18 cellular contexts compared by ENCODE assay signal in genomic region chr11:85310479-85310878, GRCh38.
DNase-seq lines count a peak whose midpoint lies in the region; TF ChIP-seq lines count a peak whose summit lies in the region.
"Had no signal": no experiment of that assay in that cellular context is flagged by ENCODE, and none has a peak within 500 bp of the region (broad histone marks: within the 10 kb centered on the region; RNA-seq: fewer than 3 reads in every experiment).

No MANE protein-coding gene starts in this region.

- intact Hi-C loops in dorsolateral prefrontal cortex (cut with DNase I) (no loop called here), Calu3 (cut with micrococcal nuclease; ENCODE audit: unreplicated experiment) (no loop called here)

- DNase-seq in NCI-H1417 (lab: John Stamatoyannopoulos, UW) (peak in 2 of 3 experiments; percentile 12 to 68), NCI-H1417 treated with DMSO at 0.1 percent for 48 hours (lab: John Stamatoyannopoulos, UW) (no peak), NCI-H82 (lab: John Stamatoyannopoulos, UW) (peak; percentile 77), dorsolateral prefrontal cortex (no peak), superior temporal gyrus (ENCODE audit: extremely low spot score) (peak; percentile 56), Calu3 (no peak), NCI-H1694 treated with DMSO at 0.1 percent for 48 hours (lab: John Stamatoyannopoulos, UW) (no peak)
- no peak for DNase-seq in stimulated activated CD4-positive, alpha-beta T cell treated with anti-CD3 and anti-CD28 coated beads, Interleukin-4, amount 100 ng/mL, for 1 hour
- DNase-seq: 8988T; CD4-positive, CD25-positive, alpha-beta regulatory T cell; GM23248; NCI-H2029 treated with DMSO at 0.1 percent for 48 hours; NCI-H2227 treated with DMSO at 0.1 percent for 48 hours; NCI-H526; RPMI8226; SJCRH30; SW 1271 had no signal

- H3K27me3 Mint-ChIP-seq in Calu3 (ENCODE audit: unreplicated experiment), result no peaks in the 10 kb centered on the region
- H3K27me3 Mint-ChIP-seq: CD4-positive, CD25-positive, alpha-beta regulatory T cell had no signal

- H3K27ac ChIP-seq in dorsolateral prefrontal cortex, result peak overlapping the region in 37 of 59 donors; percentile 2 to 71 (median 31)
- H3K27ac ChIP-seq: GM23248, SJCRH30 had no signal

- no peak for TF ChIP-seq CTCF in dorsolateral prefrontal cortex (IDR thresholded peaks at IDR 0.05 in 54 of 56, conservative IDR thresholded peaks at IDR 0.05 in 2 of 56; ENCODE audit: low read depth in 1 of 56, partially characterized antibody in 56 of 56)
- no peak for TF ChIP-seq CTCF in Calu3 (IDR thresholded peaks at IDR 0.05; ENCODE audit: unreplicated experiment)

- CTCF ChIA-PET in Calu3 (lab: Charles Lee), result no interaction called here

- no peaks in the 10 kb centered on the region for H3K9me3 Mint-ChIP-seq in Calu3 (ENCODE audit: low read depth, unreplicated experiment)
- H3K9me3 Mint-ChIP-seq: T-helper 2 cell treated with Interferon-gamma antibody and Interleukin-4, amounts not matched to agents 5 μg/mL and 100 μg/mL, for 36 hours had no signal

- H3K4me3 Mint-ChIP-seq in Calu3 (ENCODE audit: low read depth, unreplicated experiment), result no peak overlapping the region
- H3K4me3 Mint-ChIP-seq: CD4-positive, CD25-positive, alpha-beta regulatory T cell; T-helper 2 cell treated with Interferon-gamma antibody and Interleukin-4, amounts not matched to agents 5 μg/mL and 100 μg/mL, for 36 hours had no signal

- no peak overlapping the region for H3K27ac Mint-ChIP-seq in Calu3 (ENCODE audit: unreplicated experiment)
- H3K27ac Mint-ChIP-seq: CD4-positive, CD25-positive, alpha-beta regulatory T cell; T-helper 2 cell treated with Interferon-gamma antibody and Interleukin-4, amounts not matched to agents 5 μg/mL and 100 μg/mL, for 36 hours had no signal

- no peaks in the 10 kb centered on the region for H3K36me3 Mint-ChIP-seq in Calu3 (ENCODE audit: insufficient read depth, unreplicated experiment)
- H3K36me3 Mint-ChIP-seq: CD4-positive, CD25-positive, alpha-beta regulatory T cell had no signal

- no peaks in the 10 kb centered on the region for H3K27me3 ChIP-seq in dorsolateral prefrontal cortex
- H3K27me3 ChIP-seq: SJCRH30 had no signal

- no peak overlapping the region for H3K4me3 ChIP-seq in dorsolateral prefrontal cortex
- H3K4me3 ChIP-seq: GM23248, SJCRH30 had no signal

- BruUV-seq in Calu3 (replicated peaks; lab: Mats Ljungman, UMichigan), result no TSS peak

- H3K4me1 Mint-ChIP-seq in Calu3 (ENCODE audit: low read depth, unreplicated experiment), result no peaks in the 10 kb centered on the region
- H3K4me1 Mint-ChIP-seq: CD4-positive, CD25-positive, alpha-beta regulatory T cell had no signal

Comparison
In these comparisons a context has a peak if more than half of its experiments do, and no peak if none do; other contexts are left out.
1. DNase-seq: peak in NCI-H1417 (2 of 3), NCI-H82 (single experiment) and superior temporal gyrus (single experiment); none in NCI-H1417 treated with DMSO at 0.1 percent for 48 hours (single experiment), dorsolateral prefrontal cortex (0 of 10), stimulated activated CD4-positive, alpha-beta T cell treated with anti-CD3 and anti-CD28 coated beads, Interleukin-4, amount 100 ng/mL, for 1 hour (single experiment), Calu3 (single experiment) and NCI-H1694 treated with DMSO at 0.1 percent for 48 hours (single experiment).